Comparison of ENCODE assay signal across 2 cellular contexts in the genomic region with DNA sequence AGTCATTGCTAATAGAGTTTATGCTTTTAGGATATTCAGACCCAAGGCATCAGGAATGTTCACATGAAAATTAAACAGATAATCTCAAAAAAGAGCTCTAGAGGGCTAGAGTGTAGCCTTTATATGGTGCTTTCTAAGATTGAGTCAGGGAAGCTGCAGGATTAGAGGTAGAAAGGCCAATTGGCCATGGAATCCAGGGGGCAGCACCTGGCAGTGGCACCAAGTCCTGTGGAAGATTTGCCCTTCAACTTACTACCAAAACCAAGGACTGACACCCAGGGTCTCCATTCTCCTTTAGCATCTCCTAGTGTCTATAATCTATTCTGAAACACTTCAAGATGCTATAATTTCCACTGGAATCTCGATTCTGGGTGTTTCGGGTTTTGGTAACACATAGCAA.
TF ChIP-seq lines count a peak whose summit lies in the region.

No MANE protein-coding gene starts in this region.

TF ChIP-seq in GM23338, 12 proteins besides CTCF, POLR2A, EP300 and RAD21 (continues in another document):
- TF ChIP-seq EZH2 (IDR thresholded peaks at IDR 0.05; ENCODE audit: low read depth, unreplicated experiment) (no peak), STAT1 (IDR thresholded peaks at IDR 0.05; ENCODE audit: unreplicated experiment) (no peak), EZH2phosphoT487 (IDR thresholded peaks at IDR 0.05; ENCODE audit: unreplicated experiment) (no peak), NANOG (IDR thresholded peaks at IDR 0.05; ENCODE audit: borderline replicate concordance) (no peak), CREB1 (CRISPR knock-in tag; IDR thresholded peaks at IDR 0.05; ENCODE audit: low read depth) (no peak), ZNF114 (CRISPR knock-in tag; IDR thresholded peaks at IDR 0.05) (no peak), ZNF331 (CRISPR knock-in tag; IDR thresholded peaks at IDR 0.05; ENCODE audit: low read depth) (no peak), POLR2AphosphoS5 (IDR thresholded peaks at IDR 0.05; ENCODE audit: low read depth) (no peak), JUNB (IDR thresholded peaks at IDR 0.05; ENCODE audit: unreplicated experiment) (no peak)
- TF ChIP-seq, protein P1, sequence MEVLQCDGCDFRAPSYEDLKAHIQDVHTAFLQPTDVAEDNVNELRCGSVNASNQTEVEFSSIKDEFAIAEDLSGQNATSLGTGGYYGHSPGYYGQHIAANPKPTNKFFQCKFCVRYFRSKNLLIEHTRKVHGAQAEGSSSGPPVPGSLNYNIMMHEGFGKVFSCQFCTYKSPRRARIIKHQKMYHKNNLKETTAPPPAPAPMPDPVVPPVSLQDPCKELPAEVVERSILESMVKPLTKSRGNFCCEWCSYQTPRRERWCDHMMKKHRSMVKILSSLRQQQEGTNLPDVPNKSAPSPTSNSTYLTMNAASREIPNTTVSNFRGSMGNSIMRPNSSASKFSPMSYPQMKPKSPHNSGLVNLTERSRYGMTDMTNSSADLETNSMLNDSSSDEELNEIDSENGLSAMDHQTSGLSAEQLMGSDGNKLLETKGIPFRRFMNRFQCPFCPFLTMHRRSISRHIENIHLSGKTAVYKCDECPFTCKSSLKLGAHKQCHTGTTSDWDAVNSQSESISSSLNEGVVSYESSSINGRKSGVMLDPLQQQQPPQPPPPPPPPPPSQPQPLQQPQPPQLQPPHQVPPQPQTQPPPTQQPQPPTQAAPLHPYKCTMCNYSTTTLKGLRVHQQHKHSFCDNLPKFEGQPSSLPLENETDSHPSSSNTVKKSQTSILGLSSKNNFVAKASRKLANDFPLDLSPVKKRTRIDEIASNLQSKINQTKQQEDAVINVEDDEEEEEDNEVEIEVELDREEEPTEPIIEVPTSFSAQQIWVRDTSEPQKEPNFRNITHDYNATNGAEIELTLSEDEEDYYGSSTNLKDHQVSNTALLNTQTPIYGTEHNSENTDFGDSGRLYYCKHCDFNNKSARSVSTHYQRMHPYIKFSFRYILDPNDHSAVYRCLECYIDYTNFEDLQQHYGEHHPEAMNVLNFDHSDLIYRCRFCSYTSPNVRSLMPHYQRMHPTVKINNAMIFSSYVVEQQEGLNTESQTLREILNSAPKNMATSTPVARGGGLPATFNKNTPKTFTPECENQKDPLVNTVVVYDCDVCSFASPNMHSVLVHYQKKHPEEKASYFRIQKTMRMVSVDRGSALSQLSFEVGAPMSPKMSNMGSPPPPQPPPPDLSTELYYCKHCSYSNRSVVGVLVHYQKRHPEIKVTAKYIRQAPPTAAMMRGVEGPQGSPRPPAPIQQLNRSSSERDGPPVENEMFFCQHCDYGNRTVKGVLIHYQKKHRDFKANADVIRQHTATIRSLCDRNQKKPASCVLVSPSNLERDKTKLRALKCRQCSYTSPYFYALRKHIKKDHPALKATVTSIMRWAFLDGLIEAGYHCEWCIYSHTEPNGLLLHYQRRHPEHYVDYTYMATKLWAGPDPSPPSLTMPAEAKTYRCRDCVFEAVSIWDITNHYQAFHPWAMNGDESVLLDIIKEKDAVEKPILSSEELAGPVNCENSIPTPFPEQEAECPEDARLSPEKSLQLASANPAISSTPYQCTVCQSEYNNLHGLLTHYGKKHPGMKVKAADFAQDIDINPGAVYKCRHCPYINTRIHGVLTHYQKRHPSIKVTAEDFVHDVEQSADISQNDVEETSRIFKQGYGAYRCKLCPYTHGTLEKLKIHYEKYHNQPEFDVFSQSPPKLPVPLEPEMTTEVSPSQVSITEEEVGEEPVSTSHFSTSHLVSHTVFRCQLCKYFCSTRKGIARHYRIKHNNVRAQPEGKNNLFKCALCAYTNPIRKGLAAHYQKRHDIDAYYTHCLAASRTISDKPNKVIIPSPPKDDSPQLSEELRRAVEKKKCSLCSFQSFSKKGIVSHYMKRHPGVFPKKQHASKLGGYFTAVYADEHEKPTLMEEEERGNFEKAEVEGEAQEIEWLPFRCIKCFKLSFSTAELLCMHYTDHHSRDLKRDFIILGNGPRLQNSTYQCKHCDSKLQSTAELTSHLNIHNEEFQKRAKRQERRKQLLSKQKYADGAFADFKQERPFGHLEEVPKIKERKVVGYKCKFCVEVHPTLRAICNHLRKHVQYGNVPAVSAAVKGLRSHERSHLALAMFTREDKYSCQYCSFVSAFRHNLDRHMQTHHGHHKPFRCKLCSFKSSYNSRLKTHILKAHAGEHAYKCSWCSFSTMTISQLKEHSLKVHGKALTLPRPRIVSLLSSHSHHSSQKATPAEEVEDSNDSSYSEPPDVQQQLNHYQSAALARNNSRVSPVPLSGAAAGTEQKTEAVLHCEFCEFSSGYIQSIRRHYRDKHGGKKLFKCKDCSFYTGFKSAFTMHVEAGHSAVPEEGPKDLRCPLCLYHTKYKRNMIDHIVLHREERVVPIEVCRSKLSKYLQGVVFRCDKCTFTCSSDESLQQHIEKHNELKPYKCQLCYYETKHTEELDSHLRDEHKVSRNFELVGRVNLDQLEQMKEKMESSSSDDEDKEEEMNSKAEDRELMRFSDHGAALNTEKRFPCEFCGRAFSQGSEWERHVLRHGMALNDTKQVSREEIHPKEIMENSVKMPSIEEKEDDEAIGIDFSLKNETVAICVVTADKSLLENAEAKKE (CRISPR knock-in tag; IDR thresholded peaks at IDR 0.05): no peak
- TF ChIP-seq, protein P2, sequence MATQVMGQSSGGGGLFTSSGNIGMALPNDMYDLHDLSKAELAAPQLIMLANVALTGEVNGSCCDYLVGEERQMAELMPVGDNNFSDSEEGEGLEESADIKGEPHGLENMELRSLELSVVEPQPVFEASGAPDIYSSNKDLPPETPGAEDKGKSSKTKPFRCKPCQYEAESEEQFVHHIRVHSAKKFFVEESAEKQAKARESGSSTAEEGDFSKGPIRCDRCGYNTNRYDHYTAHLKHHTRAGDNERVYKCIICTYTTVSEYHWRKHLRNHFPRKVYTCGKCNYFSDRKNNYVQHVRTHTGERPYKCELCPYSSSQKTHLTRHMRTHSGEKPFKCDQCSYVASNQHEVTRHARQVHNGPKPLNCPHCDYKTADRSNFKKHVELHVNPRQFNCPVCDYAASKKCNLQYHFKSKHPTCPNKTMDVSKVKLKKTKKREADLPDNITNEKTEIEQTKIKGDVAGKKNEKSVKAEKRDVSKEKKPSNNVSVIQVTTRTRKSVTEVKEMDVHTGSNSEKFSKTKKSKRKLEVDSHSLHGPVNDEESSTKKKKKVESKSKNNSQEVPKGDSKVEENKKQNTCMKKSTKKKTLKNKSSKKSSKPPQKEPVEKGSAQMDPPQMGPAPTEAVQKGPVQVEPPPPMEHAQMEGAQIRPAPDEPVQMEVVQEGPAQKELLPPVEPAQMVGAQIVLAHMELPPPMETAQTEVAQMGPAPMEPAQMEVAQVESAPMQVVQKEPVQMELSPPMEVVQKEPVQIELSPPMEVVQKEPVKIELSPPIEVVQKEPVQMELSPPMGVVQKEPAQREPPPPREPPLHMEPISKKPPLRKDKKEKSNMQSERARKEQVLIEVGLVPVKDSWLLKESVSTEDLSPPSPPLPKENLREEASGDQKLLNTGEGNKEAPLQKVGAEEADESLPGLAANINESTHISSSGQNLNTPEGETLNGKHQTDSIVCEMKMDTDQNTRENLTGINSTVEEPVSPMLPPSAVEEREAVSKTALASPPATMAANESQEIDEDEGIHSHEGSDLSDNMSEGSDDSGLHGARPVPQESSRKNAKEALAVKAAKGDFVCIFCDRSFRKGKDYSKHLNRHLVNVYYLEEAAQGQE (IDR thresholded peaks at IDR 0.05; ENCODE audit: unreplicated experiment): no peak

TF ChIP-seq in H1, 55 proteins besides CTCF, POLR2A, EP300 and RAD21:
- TF ChIP-seq, protein P3, sequence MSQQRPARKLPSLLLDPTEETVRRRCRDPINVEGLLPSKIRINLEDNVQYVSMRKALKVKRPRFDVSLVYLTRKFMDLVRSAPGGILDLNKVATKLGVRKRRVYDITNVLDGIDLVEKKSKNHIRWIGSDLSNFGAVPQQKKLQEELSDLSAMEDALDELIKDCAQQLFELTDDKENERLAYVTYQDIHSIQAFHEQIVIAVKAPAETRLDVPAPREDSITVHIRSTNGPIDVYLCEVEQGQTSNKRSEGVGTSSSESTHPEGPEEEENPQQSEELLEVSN (IDR thresholded peaks at IDR 0.05): no peak
- 0 out of 2 replicates have a peak, but pooled peaks have one; percentile 18 for TF ChIP-seq TEAD4 (IDR thresholded peaks at IDR 0.05; ENCODE audit: low read depth, low read length)
TF ChIP-seq in H1: peak in this region for 1.
